In the genomic region with DNA sequence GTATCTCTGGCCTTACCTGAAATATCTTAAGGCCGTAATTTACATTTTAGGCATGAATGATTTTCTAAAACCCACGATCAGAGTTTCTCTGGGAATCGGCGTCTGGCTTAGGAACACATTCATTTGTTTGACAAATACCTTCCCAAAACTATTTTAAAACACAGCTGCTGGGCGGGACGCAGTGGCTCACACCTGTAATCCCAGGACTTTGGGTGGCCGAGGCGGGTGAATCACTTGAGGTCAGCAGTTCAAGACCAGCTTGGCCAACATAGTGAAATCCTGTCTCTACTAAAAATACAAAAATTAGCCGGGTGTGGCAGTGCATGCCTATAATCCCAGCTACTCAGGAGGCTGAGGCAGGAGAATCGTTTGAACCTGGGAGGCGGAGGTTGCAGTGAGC, we compare ENCODE assay signal across 2 cellular contexts. TPM values are rescaled to one million over a fixed set of nuclear protein-coding genes. Genes with fewer than 3 reads are reported as not detected.
"Had no signal": no experiment of that assay in that cellular context is flagged by ENCODE, and none has a peak within 500 bp of the region (broad histone marks: within the 10 kb centered on the region; RNA-seq: fewer than 3 reads in every experiment).

No MANE protein-coding gene starts in this region.

RNA-seq across cellular contexts. Expression of a gene that starts 16.5 kb away (rescaled TPM):
- polyA plus RNA-seq: naive thymus-derived CD8-positive, alpha-beta T cell had no signal

RNA-seq across cellular contexts. Expression of a gene that starts 43.0 kb away (rescaled TPM):
- total RNA-seq: skeletal muscle tissue had no signal
